6 cellular contexts compared by ENCODE assay signal in genomic region chr18:26236719-26237118, GRCh38. TPM values are rescaled to one million over a fixed set of nuclear protein-coding genes. Genes with fewer than 3 reads are reported as not detected.
DNase-seq lines count a peak whose midpoint lies in the region; ATAC-seq, FAIRE-seq and TF ChIP-seq lines count a peak whose summit lies in the region.
"Not testable (repeated sequence)": the region's sequence is repeated elsewhere in the genome, so short reads cannot be mapped to it uniquely, and the experiment has no call there.

No MANE protein-coding gene starts in this region.

- in situ Hi-C loops in K562 (cut with MboI) = not testable (repeated sequence)

- H3K27ac Mint-ChIP-seq in GM23338 = 0 out of 2 replicates have a peak overlapping the region, but pooled peaks have one; percentile 21
- H3K27ac Mint-ChIP-seq in nephron progenitor cell = peak overlapping the region; percentile 95

- not testable (repeated sequence) for H3K9ac ChIP-seq in BLaER1; K562 (ENCODE audit: insufficient read depth in 1 of 2, low read depth in 2 of 2, low read length in 2 of 2)

- H3K27ac ChIP-seq in BLaER1; GM23338 (ENCODE audit: low read depth); HEK293 (ENCODE audit: extremely low read depth, low read depth, low read length); K562 (ENCODE audit: extremely low read depth, low read depth, low read length); lung (ENCODE audit: low read depth in 1 of 2, low read length in 1 of 2): not testable (repeated sequence)

- not testable (repeated sequence) for TF ChIP-seq RAD21 in K562 (CRISPR knock-in tag; conservative IDR thresholded peaks at IDR 0.05 in 1 of 2, IDR thresholded peaks at IDR 0.05 in 1 of 2)

- not testable (repeated sequence) for H3K36me3 ChIP-seq in BLaER1; GM23338 (ENCODE audit: insufficient read depth); HEK293 (ENCODE audit: control insufficient read depth in 2 of 2, insufficient read depth in 1 of 2, low read length in 2 of 2); K562 (ENCODE audit: control insufficient read depth, insufficient read depth, low read length); lung (ENCODE audit: control insufficient read depth in 2 of 2, insufficient read depth in 2 of 2, low read length in 2 of 2)

- H3K9me2 ChIP-seq in GM23338 (ENCODE audit: insufficient read depth) = not testable (repeated sequence)

- H3K4me3 Mint-ChIP-seq in GM23338, nephron progenitor cell: not testable (repeated sequence)

- H2AFZ ChIP-seq in GM23338; K562 (ENCODE audit: low read depth, low read length): not testable (repeated sequence)

- CTCF ChIA-PET in HEK293 (lab: Yijun Ruan, JAX); K562 (lab: Yijun Ruan, JAX; ENCODE audit: low intra/inter-chr PET ratio): not testable (repeated sequence)

- peaks cover 41% of the 10 kb centered on the region for H3K9me3 Mint-ChIP-seq in GM23338
- peaks cover 48% of the 10 kb centered on the region for H3K9me3 Mint-ChIP-seq in nephron progenitor cell

- not testable (repeated sequence) for BruUV-seq in K562 (replicated peaks; lab: Mats Ljungman, UMichigan)

- POLR2A ChIA-PET in HEK293 (lab: Yijun Ruan, JAX); K562 (lab: Yijun Ruan, JAX): not testable (repeated sequence)

- TF ChIP-seq EP300 in K562 (IDR thresholded peaks at IDR 0.05; ENCODE audit: low read length) = not testable (repeated sequence)

- intact Hi-C loops in K562 (cut with micrococcal nuclease) = not testable (repeated sequence)

- not testable (repeated sequence) for TF ChIP-seq CTCF in GM23338 (conservative IDR thresholded peaks at IDR 0.05; ENCODE audit: low read depth in 2 of 2); HEK293 (tag by site-specific recombination; IDR thresholded peaks at IDR 0.05); K562 (IDR thresholded peaks at IDR 0.05 in 2 of 3, conservative IDR thresholded peaks at IDR 0.05 in 1 of 3; ENCODE audit: insufficient read depth in 2 of 3, low read depth in 1 of 3, low read length in 3 of 3); lung (IDR thresholded peaks at IDR 0.05; ENCODE audit: control extremely low read depth, extremely low read depth); nephron progenitor cell (IDR thresholded peaks at IDR 0.05)

- 53% methylated on average over 6 of the region's 6 CpGs for WGBS in K562 (ENCODE audit: insufficient coverage, low coverage, missing lambda C conversion rate)
- 91 to 92% methylated on average over 6 of the region's 6 CpGs for WGBS in lung, 2 donors

- H3K36me3 Mint-ChIP-seq in GM23338 (ENCODE audit: low read depth) (peaks cover 61% of the 10 kb centered on the region), nephron progenitor cell (ENCODE audit: low read depth) (peaks cover 31% of the 10 kb centered on the region)

- not testable (repeated sequence) for H3K9me1 ChIP-seq in K562 (ENCODE audit: control insufficient read depth, insufficient read depth, low read length)

- peaks cover 17% of the 10 kb centered on the region for H3K4me1 ChIP-seq in BLaER1
- peaks cover 45% of the 10 kb centered on the region for H3K4me1 ChIP-seq in GM23338 (ENCODE audit: insufficient read depth)
- H3K4me1 ChIP-seq in HEK293 (ENCODE audit: control insufficient read depth, insufficient read depth, low read length); K562 (replicated peaks in 1 of 2; ENCODE audit: control insufficient read depth in 2 of 2, insufficient read depth in 2 of 2, low read length in 2 of 2); lung (ENCODE audit: control insufficient read depth in 2 of 2, insufficient read depth in 2 of 2, low read length in 2 of 2): not testable (repeated sequence)

- not testable (repeated sequence) for ATAC-seq in GM23338; K562; lung (ENCODE audit: insufficient read depth, low FRiP score)

- TF ChIP-seq POLR2A in K562 (conservative IDR thresholded peaks at IDR 0.05) = not testable (repeated sequence)

- not testable (repeated sequence) for H3K27me3 Mint-ChIP-seq in GM23338 (ENCODE audit: insufficient read depth, low read depth, poor library complexity); nephron progenitor cell (ENCODE audit: low read depth, poor library complexity)

- H3K4me2 ChIP-seq in BLaER1 (peak overlapping the region; percentile 65; the same call in 1 of the 2 replicates), GM23338 (peak overlapping the region; percentile 60; the same call in 1 of the 2 replicates)
- H3K4me2 ChIP-seq in K562 (ENCODE audit: insufficient read depth, low read length) = not testable (repeated sequence)

- H3K4me1 Mint-ChIP-seq in GM23338 (peaks cover 58% of the 10 kb centered on the region), nephron progenitor cell (peaks cover 37% of the 10 kb centered on the region)

- not testable (repeated sequence) for H3F3A ChIP-seq in GM23338 (replicated peaks; ENCODE audit: low read depth)

- peaks cover 32% of the 10 kb centered on the region; the same call in 1 of the 2 replicates for H4K20me1 ChIP-seq in BLaER1
- H4K20me1 ChIP-seq in GM23338 (replicated peaks; ENCODE audit: insufficient read depth); K562 (replicated peaks; ENCODE audit: control insufficient read depth, insufficient read depth, low read length): not testable (repeated sequence)

- H3K79me2 ChIP-seq in GM23338 (replicated peaks; ENCODE audit: insufficient read depth) = peaks cover 100% of the 10 kb centered on the region
- H3K79me2 ChIP-seq in K562 (ENCODE audit: control insufficient read depth, insufficient read depth, low read length) = peaks cover 35% of the 10 kb centered on the region

- FAIRE-seq in K562 (lab: Jason Lieb, UNC) = not testable (repeated sequence)

- not testable (repeated sequence) for H3K27me3 ChIP-seq in BLaER1; GM23338 (ENCODE audit: insufficient read depth); K562 (ENCODE audit: control insufficient read depth in 2 of 2, insufficient read depth in 2 of 2, low read length in 2 of 2); lung (ENCODE audit: control insufficient read depth, insufficient read depth)

- DNase-seq in GM23338 (ENCODE audit: low spot score); K562 (ENCODE audit: extremely low read depth in 1 of 4, low spot score in 3 of 4); nephron progenitor cell: not testable (repeated sequence)
- peak; percentile 13 for DNase-seq in lung (ENCODE audit: low spot score)

- not testable (repeated sequence) for H3K4me3 ChIP-seq in BLaER1; GM23338; HEK293 (ENCODE audit: low read depth, low read length); K562; lung

- peaks cover 25% of the 10 kb centered on the region for H3K9me3 ChIP-seq in BLaER1
- not testable (repeated sequence) for H3K9me3 ChIP-seq in HEK293 (ENCODE audit: control insufficient read depth, insufficient read depth, low read depth, low read length); K562 (replicated peaks; ENCODE audit: control insufficient read depth, insufficient read depth, low read depth, low read length); lung (ENCODE audit: control insufficient read depth in 2 of 2, insufficient read depth in 1 of 2, low read length in 1 of 2)

TF ChIP-seq in HEK293, 187 proteins besides CTCF, POLR2A, EP300 and RAD21:
- TF ChIP-seq WT1 (tag by site-specific recombination; IDR thresholded peaks at IDR 0.05) = peak; percentile 55

TF ChIP-seq in K562, 482 proteins besides CTCF, POLR2A, EP300 and RAD21:
- TF ChIP-seq CEBPB (tag; IDR thresholded peaks at IDR 0.05) = 0 out of 2 replicates have a peak, but pooled peaks have one; percentile 28

RNA-seq across cellular contexts. Expression of gene TAF4B, which starts 10.5 kb away (rescaled TPM):
- total RNA-seq in GM23338 (2014; rRNA removed; shearing (Covaris generic)) = 15.2 and 27.3 TPM in 2 replicates
- polyA plus RNA-seq in GM23338 (2016; fragmentation: Nextera tagmentation; extraction: Ambion mirVana) (8.1 and 9.4 TPM in 2 replicates), K562 (2011; rRNA removed) (15.8 and 21.0 TPM in 2 replicates), K562 (2014; fragmentation: Illumina TruSeq; extraction: Trizol) (18.8 and 20.5 TPM in 2 replicates), K562 (2014; fragmentation: Nextera tagmentation; extraction: Ambion mirVana) (1 to 10 TPM; 4.5 to 5.8 TPM), K562 (2014; rRNA removed) (12.8 and 15.6 TPM in 2 replicates), lung (1 to 10 TPM; 1.6 to 2.5 TPM)
- 31.1 and 42.4 TPM in 2 replicates for total RNA-seq in K562 (2011; cell fraction: chromatin; rRNA removed; ENCODE audit: low replicate concordance)
- 35.7 and 38.6 TPM in 2 replicates for total RNA-seq in K562 (2011; cell fraction: nucleolus; rRNA removed)
- 24.4 and 28.5 TPM in 2 replicates for total RNA-seq in K562 (2011; cell fraction: nucleoplasm; rRNA removed)
- total RNA-seq in K562 (2014; rRNA removed) (19.9 and 21.4 TPM in 2 replicates), K562 (2014; rRNA removed; fragmentation: Illumina TruSeq; extraction: Trizol) (25.3 and 30.4 TPM in 2 replicates), K562 (2015; rRNA removed; fragmentation: Illumina TruSeq; extraction: Trizol) (17.2 and 18.0 TPM in 2 replicates), K562 (2021) (19.2 and 22.1 TPM in 2 replicates), lung (1 to 10 TPM; 2.3 to 5.9 TPM)
- polyA plus RNA-seq in K562 (2011; cell fraction: cytosol; rRNA removed) = 8.8 and 10.3 TPM in 2 replicates
- 15.6 and 16.8 TPM in 2 replicates for polyA plus RNA-seq in K562 (2011; cell fraction: nucleus; rRNA removed)
- 7.6 and 8.9 TPM in 2 replicates for polyA plus RNA-seq in K562 (2012)
- polyA minus RNA-seq in K562 (2011; rRNA and poly(A)+ RNA removed) = 36.5 and 37.0 TPM in 2 replicates
- 15.6 and 17.4 TPM in 2 replicates for polyA minus RNA-seq in K562 (2011; cell fraction: cytosol; rRNA and poly(A)+ RNA removed)
- 34.3 and 49.5 TPM in 2 replicates for polyA minus RNA-seq in K562 (2011; cell fraction: nucleus; rRNA and poly(A)+ RNA removed)
